ENCODE assay signal across 8 cellular contexts in genomic region chr22:30968015-30968923, GRCh38. TPM values are rescaled to one million over a fixed set of nuclear protein-coding genes. Genes with fewer than 3 reads are reported as not detected.
DNase-seq lines count a peak whose midpoint lies in the region; ATAC-seq and TF ChIP-seq lines count a peak whose summit lies in the region.

Gene MORC2, minus strand, starts transcription at chr22:30968774. Its CDS starts 885 bp downstream, at chr22:30967889.

- ATAC-seq in SK-N-SH treated with all-trans-retinoic acid at 6 μM for 48 hours, result no peak
- ATAC-seq in HG02623 (IDR thresholded peaks at IDR 0.05; ENCODE audit: unreplicated experiment), result peak; percentile 17
- no peak for ATAC-seq in GM19035 (IDR thresholded peaks at IDR 0.05; ENCODE audit: unreplicated experiment)

- H3K27me3 ChIP-seq in SK-N-SH (ENCODE audit: insufficient read depth) (no peaks in the 10 kb centered on the region), iPS-15b (ENCODE audit: control insufficient read depth, insufficient read depth, low read length) (no peaks in the 10 kb centered on the region), sigmoid colon (no peaks in the 10 kb centered on the region)

- TF ChIP-seq RAD21 in SK-N-SH (IDR thresholded peaks at IDR 0.05; ENCODE audit: low read length), result no peak

- DNase-seq in SK-N-SH, result no peak
- DNase-seq in NCI-H2029 (lab: John Stamatoyannopoulos, UW), result peak; percentile 67
- DNase-seq in astrocyte of the spinal cord (ENCODE audit: low read depth, low spot score), result peak; percentile 57
- DNase-seq in sigmoid colon, result peak; percentile 84

- peaks cover 29 to 61% of the 10 kb centered on the region in 2 experiments for H3K36me3 ChIP-seq in SK-N-SH (replicated peaks in 1 of 2; ENCODE audit: control insufficient read depth in 1 of 2, insufficient read depth in 2 of 2, low read length in 1 of 2)
- peaks cover 17% of the 10 kb centered on the region for H3K36me3 ChIP-seq in iPS-15b (ENCODE audit: control insufficient read depth, insufficient read depth, low read length)
- peaks cover 8 to 22% (median 18%) of the 10 kb centered on the region in 4 donors for H3K36me3 ChIP-seq in sigmoid colon

- H3K9me2 ChIP-seq in SK-N-SH, result no peaks in the 10 kb centered on the region

- H3K4me3 ChIP-seq in SK-N-SH (ENCODE audit: low read depth in 2 of 2, low read length in 1 of 2), result peak within 1 kb of the TSS; percentile 74 to 84
- peak within 1 kb of the TSS; percentile 74 for H3K4me3 ChIP-seq in astrocyte of the spinal cord (ENCODE audit: low read depth, low read length)
- H3K4me3 ChIP-seq in iPS-15b (ENCODE audit: low read depth, low read length), result peak within 1 kb of the TSS; percentile 83
- H3K4me3 ChIP-seq in sigmoid colon, result peak within 1 kb of the TSS; percentile 57 to 88 (median 86)

- H3K27ac ChIP-seq in SK-N-SH (ENCODE audit: low read depth in 2 of 2, low read length in 1 of 2), result peak within 1 kb of the TSS; percentile 82 to 94
- H3K27ac ChIP-seq in sigmoid colon, result peak within 1 kb of the TSS; percentile 95 to 98 (median 96)

- peaks cover 81% of the 10 kb centered on the region for H3K79me2 ChIP-seq in SK-N-SH (ENCODE audit: insufficient read depth)

- H3K9me3 ChIP-seq in SK-N-SH (no peaks in the 10 kb centered on the region), iPS-15b (ENCODE audit: control insufficient read depth, insufficient read depth, low read length) (peaks cover under 1% of the 10 kb centered on the region), sigmoid colon (peaks cover 0 to 12% (median 6%) of the 10 kb centered on the region in 4 donors)

- H3F3A ChIP-seq in SK-N-SH (replicated peaks; ENCODE audit: insufficient read depth), result peaks cover 5% of the 10 kb centered on the region

- intact Hi-C loops in sigmoid colon (cut with DNase I), result loop anchor here (2.0 kb wide), 1 partner anchor 89 kb away; no protein-coding TSS in a partner anchor

- H2AFZ ChIP-seq in SK-N-SH (ENCODE audit: low read depth), result peak within 1 kb of the TSS; percentile 54; the same call in 1 of the 2 replicates

- no peak for TF ChIP-seq POLR2A in sigmoid colon (IDR thresholded peaks at IDR 0.05)

- H3K4me1 ChIP-seq in SK-N-SH (ENCODE audit: control insufficient read depth in 1 of 2, insufficient read depth in 2 of 2, low read depth in 1 of 2, low read length in 1 of 2) (peaks cover 0 to 8% of the 10 kb centered on the region in 2 experiments; a peak in 2 of 4 replicates), iPS-15b (ENCODE audit: control insufficient read depth, insufficient read depth, low read length) (peaks cover 11% of the 10 kb centered on the region), sigmoid colon (peaks cover 0 to 53% (median 40%) of the 10 kb centered on the region in 4 donors)

- H3K9ac ChIP-seq in SK-N-SH (peak within 1 kb of the TSS; percentile 93), iPS-15b (ENCODE audit: low read depth, low read length) (peak within 1 kb of the TSS; percentile 88)

- WGBS in SK-N-SH (ENCODE audit: low lambda C conversion rate), result 44% methylated on average over 26 of the region's 53 CpGs
- 22% methylated on average over 53 of the region's 53 CpGs for WGBS in sigmoid colon, 2 donors

- in situ Hi-C loops in astrocyte of the spinal cord (cut with HindIII; ENCODE audit: low sequenced_read_pairs), result no loop called here

- H4K20me1 ChIP-seq in SK-N-SH (ENCODE audit: insufficient read depth), result no peaks in the 10 kb centered on the region; the same call in 1 of the 2 replicates

- TF ChIP-seq CTCF in SK-N-SH (IDR thresholded peaks at IDR 0.05) (no peak), astrocyte of the spinal cord (IDR thresholded peaks at IDR 0.05; ENCODE audit: low read depth, low read length) (no peak), sigmoid colon (IDR thresholded peaks at IDR 0.05) (no peak)

- TF ChIP-seq EP300 in SK-N-SH (IDR thresholded peaks at IDR 0.05; ENCODE audit: borderline replicate concordance in 1 of 2, low read depth in 1 of 2, low read length in 1 of 2) (no peak), sigmoid colon (IDR thresholded peaks at IDR 0.05) (no peak)

- CTCF ChIA-PET in SK-N-SH (lab: Yijun Ruan, JAX), result interaction anchor here (0.6 to 2.6 kb wide), 6 partner anchors 12 to 139 kb away, joined by 3 to 14 read pairs (median 4); partner anchors contain the start of gene SELENOM

- POLR2A ChIA-PET in SK-N-SH (lab: Yijun Ruan, JAX), result interaction anchor here (0.8 to 2.2 kb wide), 7 partner anchors 9 to 116 kb away, joined by 3 to 18 read pairs (median 5); partner anchors contain the start of gene SMTN

- peak within 1 kb of the TSS; percentile 80 for H3K4me2 ChIP-seq in SK-N-SH

TF ChIP-seq in SK-N-SH, 30 proteins besides CTCF, POLR2A, EP300 and RAD21 (continues in another document):
- TF ChIP-seq MXI1 (IDR thresholded peaks at IDR 0.05; ENCODE audit: low read depth, low read length) (no peak), FOSL2 (IDR thresholded peaks at IDR 0.05; ENCODE audit: borderline replicate concordance, low read depth) (no peak), CHD2 (IDR thresholded peaks at IDR 0.05; ENCODE audit: low read length, partially characterized antibody) (no peak), IRF3 (IDR thresholded peaks at IDR 0.05; ENCODE audit: low read depth, low read length) (no peak), TEAD4 (IDR thresholded peaks at IDR 0.05; ENCODE audit: borderline replicate concordance, insufficient read depth) (no peak), FOXM1 (IDR thresholded peaks at IDR 0.05; ENCODE audit: low read depth) (no peak), MAX (IDR thresholded peaks at IDR 0.05; ENCODE audit: low read depth) (no peak), SMC3 (IDR thresholded peaks at IDR 0.05; ENCODE audit: low read depth, low read length) (no peak), ELF1 (IDR thresholded peaks at IDR 0.05) (no peak), RCOR1 (IDR thresholded peaks at IDR 0.05; ENCODE audit: low read length) (no peak), FOXJ3 (CRISPR knock-in tag; IDR thresholded peaks at IDR 0.05) (no peak), TCF12 (IDR thresholded peaks at IDR 0.05) (no peak), GABPA (IDR thresholded peaks at IDR 0.05; ENCODE audit: low read depth) (no peak), RFX5 (IDR thresholded peaks at IDR 0.05; ENCODE audit: low read length) (no peak), EZH2phosphoT487 (IDR thresholded peaks at IDR 0.05; ENCODE audit: borderline replicate concordance, low read depth) (no peak), RXRA (IDR thresholded peaks at IDR 0.05; ENCODE audit: borderline replicate concordance, low read depth) (no peak), JUND (IDR thresholded peaks at IDR 0.05) (no peak)

TF ChIP-seq in SK-N-SH treated with all-trans-retinoic acid at 6 μM for 48 hours, 23 proteins besides CTCF, POLR2A, EP300 and RAD21:
- no peak for TF ChIP-seq POU6F1 (CRISPR knock-in tag; IDR thresholded peaks at IDR 0.05; ENCODE audit: borderline replicate concordance, low read depth)
TF ChIP-seq in SK-N-SH treated with all-trans-retinoic acid at 6 μM for 48 hours: peak in this region for 0.

RNA-seq across cellular contexts. Expression of gene MORC2, which starts in this region (rescaled TPM):
- 7.3 and 8.3 TPM in 2 replicates for polyA plus RNA-seq in SK-N-SH (2012; rRNA removed)
- 6.0 and 6.1 TPM in 2 replicates for polyA plus RNA-seq in SK-N-SH (2012; cell fraction: cytosol; rRNA removed)
- polyA plus RNA-seq in SK-N-SH (2012; cell fraction: nucleus; rRNA removed), result 19.7 and 21.7 TPM in 2 replicates
- 10 to 100 TPM; 13.3 to 42.1 (median 24.4) TPM for total RNA-seq in sigmoid colon
- polyA plus RNA-seq in sigmoid colon, result 10 to 100 TPM in 1 of 3 donors, 1 to 10 TPM in 2; 4.6 to 15.0 (median 7.8) TPM
